Comparison of ENCODE assay signal across 11 cellular contexts in the genomic region with DNA sequence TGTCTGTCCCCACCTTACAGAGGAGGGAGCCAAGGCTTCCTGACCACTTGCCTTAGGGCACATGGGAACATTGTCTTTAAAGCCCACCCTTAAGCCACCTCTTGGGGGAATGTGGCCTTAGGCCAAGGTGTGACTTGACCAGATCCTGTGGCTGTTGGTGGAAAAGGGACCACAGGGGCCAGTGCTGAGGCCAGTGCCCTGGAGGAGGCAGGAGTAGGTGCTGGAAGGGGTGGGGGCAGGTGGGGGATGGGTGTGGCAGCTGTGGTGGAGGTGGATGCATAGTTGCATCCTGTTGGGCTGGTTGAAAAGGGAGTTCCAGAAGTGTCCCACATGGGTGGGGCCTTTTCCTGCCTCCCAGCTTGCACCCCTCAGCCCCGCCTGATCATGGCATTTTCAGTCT. TPM values are rescaled to one million over a fixed set of nuclear protein-coding genes. Genes with fewer than 3 reads are reported as not detected.
A peak's percentile ranks its signal among the peaks of the same experiment; 100 is the strongest.
DNase-seq lines count a peak whose midpoint lies in the region; ATAC-seq and TF ChIP-seq lines count a peak whose summit lies in the region.
"Had no signal": no experiment of that assay in that cellular context is flagged by ENCODE, and none has a peak within 500 bp of the region (broad histone marks: within the 10 kb centered on the region; RNA-seq: fewer than 3 reads in every experiment).

No MANE protein-coding gene starts in this region.

- H3K27me3 ChIP-seq in gastrocnemius medialis = no peaks in the 10 kb centered on the region
- H3K27me3 ChIP-seq: hepatocyte had no signal

- no peak for TF ChIP-seq POLR2A in gastrocnemius medialis (IDR thresholded peaks at IDR 0.05)

- H3K27ac ChIP-seq in gastrocnemius medialis = peak overlapping the region; percentile 30 to 64 (median 50)

- H3K4me3 ChIP-seq in epithelial cell of esophagus (ENCODE audit: low read length) = no peak overlapping the region
- no peak overlapping the region for H3K4me3 ChIP-seq in gastrocnemius medialis
- H3K4me3 ChIP-seq: hepatocyte had no signal

- TF ChIP-seq CTCF in epithelial cell of esophagus (IDR thresholded peaks at IDR 0.05; ENCODE audit: insufficient read depth, low read depth, low read length, missing control alignments) (no peak), gastrocnemius medialis (IDR thresholded peaks at IDR 0.05 in 4 of 5, conservative IDR thresholded peaks at IDR 0.05 in 1 of 5) (no peak)

- H3K36me3 ChIP-seq in gastrocnemius medialis = peaks cover 0 to 15% of the 10 kb centered on the region in 2 donors

- H3K4me1 ChIP-seq in gastrocnemius medialis = peaks cover 34 to 35% of the 10 kb centered on the region in 2 donors

- intact Hi-C loops in gastrocnemius medialis (cut with DNase I; ENCODE audit: low total_unique reads) = no loop called here

- in situ Hi-C loops in gastrocnemius medialis (cut with MboI; ENCODE audit: low sequenced_read_pairs in 4 of 4) = no loop called here

- no peaks in the 10 kb centered on the region for H3K9me3 ChIP-seq in gastrocnemius medialis

- ATAC-seq in gastrocnemius medialis = no peak
- ATAC-seq in GM19455 (IDR thresholded peaks at IDR 0.05; ENCODE audit: unreplicated experiment) = no peak
- ATAC-seq in GM18502 (IDR thresholded peaks at IDR 0.05; ENCODE audit: poor library complexity, unreplicated experiment) = no peak
- ATAC-seq: sciatic nerve had no signal

- DNase-seq in ELF-1 (ENCODE audit: low read depth, low spot score) (peak; percentile 61), T-helper 1 cell (peak in 3 of 5 donors; percentile 13 to 72 (median 18)), epithelial cell of esophagus (ENCODE audit: low read depth) (peak; percentile 32), gastrocnemius medialis (no peak), AG08396 (ENCODE audit: low spot score) (no peak), HuH-7.5 (ENCODE audit: low spot score) (no peak)
- DNase-seq: NCI-H2029 treated with DMSO at 0.1 percent for 48 hours had no signal

RNA-seq across cellular contexts. Expression of gene DNM2, which starts 44.8 kb away (rescaled TPM):
- 100 to 1,000 TPM in 3 of 4 donors, 10 to 100 TPM in 1; 76.2 to 131 (median 108) TPM for total RNA-seq in gastrocnemius medialis

Comparison
In these comparisons a context has a peak if more than half of its experiments do, and no peak if none do; other contexts are left out.
1. DNase-seq: peak in ELF-1 (single experiment), T-helper 1 cell (3 of 5) and epithelial cell of esophagus (single experiment); none in gastrocnemius medialis (0 of 2), AG08396 (single experiment) and HuH-7.5 (single experiment).